ENCODE assay signal across 30 cellular contexts in the genomic region with DNA sequence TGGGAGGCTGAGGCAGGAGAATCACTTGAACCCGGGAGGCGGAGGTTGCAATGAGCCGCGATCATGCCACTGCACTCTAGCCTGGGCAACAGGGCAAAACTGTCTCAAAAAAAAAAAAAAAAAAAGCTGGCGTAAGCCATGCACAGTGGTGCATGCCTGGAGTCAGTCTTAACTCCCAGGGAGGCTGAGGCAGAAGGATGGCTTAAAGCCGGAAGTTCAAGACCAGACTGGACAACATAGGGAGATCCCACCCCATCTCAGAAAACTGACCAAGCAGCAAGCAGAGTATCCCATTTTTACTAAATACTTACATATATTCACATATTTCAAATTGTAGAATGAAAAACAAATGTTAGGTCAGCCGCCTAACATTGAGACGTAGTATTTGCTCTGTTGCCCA. TPM values are rescaled to one million over a fixed set of nuclear protein-coding genes. Genes with fewer than 3 reads are reported as not detected.
"Had no signal": no experiment of that assay in that cellular context is flagged by ENCODE, and none has a peak within 500 bp of the region (broad histone marks: within the 10 kb centered on the region; RNA-seq: fewer than 3 reads in every experiment).

No MANE protein-coding gene starts in this region.

- H3K9me3 ChIP-seq: adrenal gland, ascending aorta, heart left ventricle, stomach, thyroid gland, upper lobe of right lung had no signal

- H3K27me3 ChIP-seq: adrenal gland, ascending aorta, cardiac muscle cell, foreskin keratinocyte, heart left ventricle, stomach, thyroid gland, upper lobe of right lung had no signal

- H3K27me3 Mint-ChIP-seq: activated CD4-positive, alpha-beta T cell treated with anti-CD3 and anti-CD28 coated beads for 36 hours; activated T-helper 17 cell treated with anti-CD3 and anti-CD28 coated beads, Interleukin-2, amount 50 U/mL, for 72 hours; brain; effector memory CD8-positive, alpha-beta T cell; naive thymus-derived CD4-positive, alpha-beta T cell; stimulated activated naive B cell treated with anti-CD40 and anti-IgM and Interleukin-4, amounts not matched to agents 10 μg/mL and 1 μg/mL and 100 μg/mL, for 72 hours had no signal

- H3K27ac ChIP-seq: adrenal gland, ascending aorta, cardiac muscle cell, coronary artery, foreskin keratinocyte, heart left ventricle, upper lobe of right lung had no signal

- H3K27ac Mint-ChIP-seq: activated CD4-positive, alpha-beta T cell treated with anti-CD3 and anti-CD28 coated beads for 36 hours; activated T-helper 17 cell treated with anti-CD3 and anti-CD28 coated beads, Interleukin-2, amount 50 U/mL, for 72 hours; mesothelial cell of epicardium; stimulated activated naive B cell treated with anti-CD40 and anti-IgM and Interleukin-4, amounts not matched to agents 10 μg/mL and 1 μg/mL and 100 μg/mL, for 72 hours had no signal

- ATAC-seq: activated CD4-positive, alpha-beta T cell treated with anti-CD3 and anti-CD28 coated beads for 36 hours; activated naive CD4-positive, alpha-beta T cell treated with anti-CD3 and anti-CD28 coated beads, Interleukin-2, amount 50 U/mL, for 72 hours; activated T-cell treated with anti-CD3 and anti-CD28 coated beads, Interleukin-2, amount 50 U/mL, for 4 hours; activated T-helper 17 cell treated with anti-CD3 and anti-CD28 coated beads, Interleukin-2, amount 50 U/mL, for 72 hours; effector memory CD8-positive, alpha-beta T cell; esophagus mucosa; foreskin keratinocyte; heart left ventricle; naive thymus-derived CD4-positive, alpha-beta T cell; right cardiac atrium; stimulated activated naive B cell treated with anti-CD40 and anti-IgM and Interleukin-4, amounts not matched to agents 10 μg/mL and 1 μg/mL and 100 μg/mL, for 72 hours; upper lobe of right lung had no signal

- H3K4me3 ChIP-seq: adrenal gland, ascending aorta, cardiac muscle cell, coronary artery, heart left ventricle, stomach, thyroid gland, upper lobe of right lung had no signal

- H3K4me3 Mint-ChIP-seq: activated CD4-positive, alpha-beta T cell treated with anti-CD3 and anti-CD28 coated beads for 36 hours; activated T-cell treated with anti-CD3 and anti-CD28 coated beads, Interleukin-2, amount 50 U/mL, for 4 hours; brain; effector memory CD8-positive, alpha-beta T cell; mesothelial cell of epicardium; stimulated activated naive B cell treated with anti-CD40 and anti-IgM and Interleukin-4, amounts not matched to agents 10 μg/mL and 1 μg/mL and 100 μg/mL, for 72 hours had no signal

- DNase-seq: activated CD4-positive, alpha-beta T cell treated with anti-CD3 and anti-CD28 coated beads for 36 hours; activated CD4-positive, alpha-beta T cell treated with anti-CD3 and anti-CD28 coated beads, Interleukin-2, amount 50 U/mL, for 4 hours; activated gamma-delta T cell treated with Interleukin-2 at 50 U/mL for 16 hours; activated T-cell treated with anti-CD3 and anti-CD28 coated beads, Interleukin-2, amount 50 U/mL, for 4 hours; adrenal gland; cerebellar nuclear complex; effector memory CD8-positive, alpha-beta T cell; foreskin keratinocyte; heart left ventricle; hypothalamus; naive thymus-derived CD4-positive, alpha-beta T cell; right cardiac atrium; stimulated activated CD4-positive, alpha-beta T cell treated with anti-CD3 and anti-CD28 coated beads, Interleukin-15, amount 100 ng/mL, for 24 hours; stimulated activated CD4-positive, alpha-beta T cell treated with anti-CD3 and anti-CD28 coated beads, Interleukin-2, amount 100 ng/mL, for 24 hours; stimulated activated naive B cell treated with anti-CD40 and anti-IgM and Interleukin-4, amounts not matched to agents 10 μg/mL and 1 μg/mL and 100 μg/mL, for 72 hours; stomach; SW 1271; T1000; upper lobe of right lung had no signal

- H3K9me3 Mint-ChIP-seq: activated naive CD4-positive, alpha-beta T cell treated with anti-CD3 and anti-CD28 coated beads, Interleukin-2, amount 50 U/mL, for 72 hours; activated T-cell treated with anti-CD3 and anti-CD28 coated beads, Interleukin-2, amount 50 U/mL, for 4 hours; activated T-helper 17 cell treated with anti-CD3 and anti-CD28 coated beads, Interleukin-2, amount 50 U/mL, for 72 hours; brain; effector memory CD8-positive, alpha-beta T cell; mesothelial cell of epicardium; naive thymus-derived CD4-positive, alpha-beta T cell; stimulated activated naive B cell treated with anti-CD40 and anti-IgM and Interleukin-4, amounts not matched to agents 10 μg/mL and 1 μg/mL and 100 μg/mL, for 72 hours; T-helper 1 cell treated with Interleukin-12 subunit alpha and Interleukin-12 subunit beta and Interleukin-4 antibody, amounts not matched to agents 30 μg/mL and 1 μg/mL, for 36 hours had no signal

RNA-seq across cellular contexts. Expression of gene SLC16A5, which starts 39.2 kb away (rescaled TPM):
- polyA plus RNA-seq: neural cell had no signal
